ENCODE assay signal across 30 cellular contexts in the genomic region with DNA sequence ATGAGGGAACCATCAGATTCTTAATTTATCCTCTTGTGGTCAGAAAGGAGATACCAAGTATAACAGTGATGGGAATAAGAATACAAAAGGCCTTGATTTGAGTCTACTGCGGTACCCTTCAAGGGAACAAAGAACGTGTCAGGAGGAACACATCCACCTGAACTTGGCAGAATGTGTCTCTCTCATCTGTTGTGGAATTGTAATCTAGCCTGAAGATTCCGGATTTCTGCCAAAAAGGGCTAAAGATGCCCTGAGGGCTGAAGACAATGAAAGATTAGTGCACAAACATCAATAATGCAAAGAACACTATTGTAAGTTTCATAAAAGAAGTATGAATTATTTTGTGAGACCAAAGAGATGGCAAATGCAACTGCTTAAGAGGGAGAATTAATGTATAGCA.
"Had no signal": no experiment of that assay in that cellular context is flagged by ENCODE, and none has a peak within 500 bp of the region (broad histone marks: within the 10 kb centered on the region; RNA-seq: fewer than 3 reads in every experiment).

No MANE protein-coding gene starts in this region.

- H3K36me3 ChIP-seq: adrenal gland, ascending aorta, brain microvascular endothelial cell, breast epithelium, cardiac muscle cell had no signal

- H3K27ac ChIP-seq: adrenal gland, ascending aorta, body of pancreas, brain microvascular endothelial cell, breast epithelium, cardiac muscle cell had no signal

- H3K9me3 ChIP-seq: adrenal gland, ascending aorta, body of pancreas, breast epithelium had no signal

- H3K27me3 ChIP-seq: adrenal gland, ascending aorta, body of pancreas, brain microvascular endothelial cell, breast epithelium, cardiac muscle cell had no signal

- DNase-seq: activated effector memory CD4-positive, alpha-beta T cell treated with anti-CD3 and anti-CD28 coated beads, Interleukin-2, amount 50 U/mL, for 16 hours; activated effector memory CD4-positive, alpha-beta T cell treated with Interleukin-2 at 50 U/mL for 16 hours; activated gamma-delta T cell; activated gamma-delta T cell treated with Interleukin-2 at 50 U/mL for 16 hours; activated naive CD4-positive, alpha-beta T cell; activated naive CD4-positive, alpha-beta T cell treated with anti-CD3 and anti-CD28 coated beads for 36 hours; activated naive CD4-positive, alpha-beta T cell treated with anti-CD3 and anti-CD28 coated beads, Interleukin-2, amount 10 ng/mL, durations not matched to agents 7 days and 5 days; activated naive CD4-positive, alpha-beta T cell treated with anti-CD3 and anti-CD28 coated beads, Interleukin-2, amount 50 U/mL, for 16 hours; activated naive CD4-positive, alpha-beta T cell treated with Interleukin-2 at 50 U/mL for 16 hours; activated naive CD8-positive, alpha-beta T cell treated with anti-CD3 and anti-CD28 coated beads for 36 hours; activated naive CD8-positive, alpha-beta T cell treated with anti-CD3 and anti-CD28 coated beads, Interleukin-2, amount 10 ng/mL, durations not matched to agents 7 days and 5 days; activated naive CD8-positive, alpha-beta T cell treated with anti-CD3 and anti-CD28 coated beads, Interleukin-2, amount 50 U/mL, for 24 hours; activated T-cell treated with anti-CD3 and anti-CD28 coated beads, Interleukin-2, amount 50 U/mL, for 24 hours; activated T-cell treated with anti-CD3 and anti-CD28 coated beads, Interleukin-2, amount 50 U/mL, for 4 hours; activated T-cell treated with anti-CD3 and anti-CD28 coated beads, Interleukin-2, amount 50 U/mL, for 48 hours; activated T-cell treated with anti-CD3 and anti-CD28 coated beads, Interleukin-2, amount 50 U/mL, for 72 hours; adrenal gland; amniotic stem cell; amygdala; anterior cingulate cortex; aorta; body of pancreas; brain microvascular endothelial cell; central memory CD4-positive, alpha-beta T cell; cerebellar nuclear complex had no signal

- H3K4me1 ChIP-seq: adrenal gland, ascending aorta, body of pancreas, breast epithelium had no signal

- ATAC-seq: activated naive CD4-positive, alpha-beta T cell treated with anti-CD3 and anti-CD28 coated beads, Interleukin-2, amount 50 U/mL, for 72 hours; activated naive CD8-positive, alpha-beta T cell treated with anti-CD3 and anti-CD28 coated beads, Interleukin-2, amount 50 U/mL, for 24 hours; activated T-cell treated with anti-CD3 and anti-CD28 coated beads, Interleukin-2, amount 50 U/mL, for 4 hours; activated T-cell treated with anti-CD3 and anti-CD28 coated beads, Interleukin-2, amount 50 U/mL, for 72 hours; activated T-helper 17 cell treated with anti-CD3 and anti-CD28 coated beads, Interleukin-2, amount 50 U/mL, for 72 hours; body of pancreas had no signal

- H3K4me3 ChIP-seq: adrenal gland, ascending aorta, body of pancreas, breast epithelium, cardiac muscle cell had no signal
